8 cellular contexts compared by ENCODE assay signal in genomic region chr12:8032242-8033152, GRCh38. TPM values are rescaled to one million over a fixed set of nuclear protein-coding genes. Genes with fewer than 3 reads are reported as not detected.
DNase-seq lines count a peak whose midpoint lies in the region; ATAC-seq and TF ChIP-seq lines count a peak whose summit lies in the region.

TSS of gene FOXJ2 (plus strand) at chr12:8032716. CDS start at chr12:8039833, 7,117 bp downstream.

- peaks cover 0 to 13% of the 10 kb centered on the region in 2 donors for H3K36me3 Mint-ChIP-seq in CD4-positive, alpha-beta memory T cell
- no peaks in the 10 kb centered on the region for H3K36me3 Mint-ChIP-seq in natural killer cell

- no TSS peak for BruUV-seq in Panc1 (replicated peaks; lab: Mats Ljungman, UMichigan)

- H3K27ac Mint-ChIP-seq in CD4-positive, alpha-beta memory T cell, result peak within 1 kb of the TSS; percentile 93 to 97 (median 96)
- H3K27ac Mint-ChIP-seq in natural killer cell, result peak within 1 kb of the TSS; percentile 74 to 84

- H3K4me3 ChIP-seq in CD4-positive, alpha-beta memory T cell (ENCODE audit: low read length in 2 of 2), result peak within 1 kb of the TSS; percentile 87 to 95
- peak within 1 kb of the TSS; percentile 70 to 77 for H3K4me3 ChIP-seq in Panc1 (ENCODE audit: low read depth in 2 of 2, low read length in 2 of 2)
- H3K4me3 ChIP-seq in fibroblast of mammary gland (ENCODE audit: control insufficient read depth, low read depth, low read length), result peak within 1 kb of the TSS; percentile 92

- peak within 1 kb of the TSS; percentile 88 to 94 (median 90) for H3K4me3 Mint-ChIP-seq in CD4-positive, alpha-beta memory T cell
- peak within 1 kb of the TSS; percentile 89 for H3K4me3 Mint-ChIP-seq in natural killer cell

- no peaks in the 10 kb centered on the region for H3K27me3 ChIP-seq in CD4-positive, alpha-beta memory T cell (ENCODE audit: insufficient read depth, low read length)
- no peaks in the 10 kb centered on the region for H3K27me3 ChIP-seq in Panc1 (ENCODE audit: control insufficient read depth, insufficient read depth, low read length)

- intact Hi-C loops in CD4-positive, alpha-beta memory T cell (cut with micrococcal nuclease), result loop anchor here (1.0 to 2.0 kb wide), 3 partner anchors 14 to 50 kb away; partner anchors contain the start of genes C3AR1 and NECAP1
- intact Hi-C loops in Panc1 (cut with micrococcal nuclease; ENCODE audit: unreplicated experiment) (no loop called here), natural killer cell (cut with micrococcal nuclease) (no loop called here)

- H3K27me3 Mint-ChIP-seq in CD4-positive, alpha-beta memory T cell, result no peaks in the 10 kb centered on the region
- H3K27me3 Mint-ChIP-seq in natural killer cell (ENCODE audit: low read depth in 2 of 2), result no peaks in the 10 kb centered on the region

- H3K36me3 ChIP-seq in CD4-positive, alpha-beta memory T cell (ENCODE audit: insufficient read depth, low read length), result no peaks in the 10 kb centered on the region
- no peaks in the 10 kb centered on the region; the same call in 1 of the 2 replicates for H3K36me3 ChIP-seq in Panc1 (ENCODE audit: control insufficient read depth, insufficient read depth, low read length)

- ATAC-seq in GM19395 (IDR thresholded peaks at IDR 0.05; ENCODE audit: unreplicated experiment) (peak; percentile 69), HG03558 (IDR thresholded peaks at IDR 0.05; ENCODE audit: extremely low read depth, unreplicated experiment) (peak; percentile 38), Panc1 (peak; percentile 91), natural killer cell (peak; percentile 89 to 94 (median 93))
- peak; percentile 85 for ATAC-seq in stimulated activated naive CD8-positive, alpha-beta T cell treated with anti-CD3 and anti-CD28 coated beads, Interleukin-15, Interleukin-2, amounts not matched to agents 100 U/mL and 50 U/mL, for 24 hours

- peak within 1 kb of the TSS; percentile 97 for H3K27ac ChIP-seq in CD4-positive, alpha-beta memory T cell (ENCODE audit: low read depth, low read length)
- peak within 1 kb of the TSS; percentile 86 for H3K27ac ChIP-seq in Panc1 (ENCODE audit: low read length)

- H3K9me3 ChIP-seq in CD4-positive, alpha-beta memory T cell (ENCODE audit: control insufficient read depth in 1 of 2, low read length in 2 of 2), result no peaks in the 10 kb centered on the region
- H3K9me3 ChIP-seq in Panc1 (ENCODE audit: control insufficient read depth, insufficient read depth, low read depth, low read length), result no peaks in the 10 kb centered on the region

- CTCF ChIA-PET in CD4-positive, alpha-beta memory T cell (lab: Charles Lee; ENCODE audit: partially characterized antibody), result interaction anchor here (0.6 to 8.5 kb wide), 7 partner anchors 13 to 205 kb away, joined by 3 to 85 read pairs (median 4); partner anchors contain the start of gene NECAP1
- CTCF ChIA-PET in Panc1 (lab: Charles Lee), result no interaction called here

- TF ChIP-seq CTCF in Panc1 (IDR thresholded peaks at IDR 0.05) (no peak), fibroblast of mammary gland (conservative IDR thresholded peaks at IDR 0.05; ENCODE audit: control insufficient read depth, insufficient read depth, low read depth, low read length) (no peak), natural killer cell (IDR thresholded peaks at IDR 0.05) (no peak)

- no peaks in the 10 kb centered on the region for H3K9me3 Mint-ChIP-seq in CD4-positive, alpha-beta memory T cell
- no peaks in the 10 kb centered on the region for H3K9me3 Mint-ChIP-seq in natural killer cell

- DNase-seq in CD4-positive, alpha-beta memory T cell, result peak; percentile 75 to 84 (median 82)
- DNase-seq in Panc1 (ENCODE audit: low read depth, low spot score), result no peak
- DNase-seq in activated T-helper 1 cell treated with anti-CD3 and anti-CD28 coated beads, Interleukin-2, amount 50 U/mL, for 16 hours (ENCODE audit: low read depth in 1 of 2, low spot score in 1 of 2), result peak; percentile 67 to 78
- DNase-seq in fibroblast of mammary gland (ENCODE audit: low read depth), result peak; percentile 56
- peak; percentile 77 for DNase-seq in natural killer cell
- DNase-seq in stimulated activated naive CD8-positive, alpha-beta T cell treated with anti-CD3 and anti-CD28 coated beads, Interleukin-15, Interleukin-2, amounts not matched to agents 100 U/mL and 50 U/mL, for 24 hours, result peak; percentile 81

- in situ Hi-C loops in Panc1 (cut with HindIII; ENCODE audit: low pct_unique_long_range_greater_than_20kb, low sequenced_read_pairs), result no loop called here

- POLR2A ChIA-PET in CD4-positive, alpha-beta memory T cell (lab: Charles Lee; ENCODE audit: partially characterized antibody), result interaction anchor here (0.7 to 5.3 kb wide), 14 partner anchors 9 to 1726 kb away, joined by 3 to 29 read pairs (median 4); partner anchors contain the start of genes C3AR1, NECAP1 and SLC2A3
- POLR2A ChIA-PET in Panc1 (lab: Charles Lee), result no interaction called here

- peaks cover 41 to 56% (median 52%) of the 10 kb centered on the region in 4 donors for H3K4me1 Mint-ChIP-seq in CD4-positive, alpha-beta memory T cell
- peaks cover 51 to 58% of the 10 kb centered on the region in 2 donors for H3K4me1 Mint-ChIP-seq in natural killer cell

- peaks cover 57% of the 10 kb centered on the region for H3K4me1 ChIP-seq in CD4-positive, alpha-beta memory T cell (ENCODE audit: insufficient read depth, low read length)
- peaks cover 16% of the 10 kb centered on the region for H3K4me1 ChIP-seq in Panc1 (ENCODE audit: control insufficient read depth, insufficient read depth, low read length)

RNA-seq across cellular contexts. Expression of gene FOXJ2, which starts in this region (rescaled TPM):
- 10 to 100 TPM; 32.4 to 33.4 TPM for total RNA-seq in CD4-positive, alpha-beta memory T cell
- 10 to 100 TPM in 1 of 2 donors, 1 to 10 TPM in 1; 4.8 to 18.3 TPM for polyA plus RNA-seq in CD4-positive, alpha-beta memory T cell
- total RNA-seq in Panc1 (2021; ENCODE audit: unreplicated experiment) (10.9 TPM), natural killer cell (10 to 100 TPM; 27.8 to 28.5 (median 28.4) TPM)
- 6.6 TPM for polyA plus RNA-seq in Panc1 (2012; ENCODE audit: insufficient read length)

Comparison
In these comparisons a context has a peak if more than half of its experiments do, and no peak if none do; other contexts are left out.
1. ATAC-seq: peak in every context shown above with its lines; median percentile 93 in natural killer cell; 91 in Panc1; 85 in stimulated activated naive CD8-positive, alpha-beta T cell treated with anti-CD3 and anti-CD28 coated beads, Interleukin-15, Interleukin-2, amounts not matched to agents 100 U/mL and 50 U/mL, for 24 hours; 69 in GM19395; 38 in HG03558.